In genomic region chr1:68327414-68327813, GRCh38 we compare ENCODE assay signal across 27 cellular contexts.
DNase-seq lines count a peak whose midpoint lies in the region; TF ChIP-seq lines count a peak whose summit lies in the region.
"Had no signal": no experiment of that assay in that cellular context is flagged by ENCODE, and none has a peak within 500 bp of the region (broad histone marks: within the 10 kb centered on the region; RNA-seq: fewer than 3 reads in every experiment).

No MANE protein-coding gene starts in this region.

- no peak overlapping the region for H2AK5ac ChIP-seq in mesendoderm (ENCODE audit: low read length)

- no peak overlapping the region for H3K18ac ChIP-seq in mesendoderm (ENCODE audit: low read length)

- no peak overlapping the region for H2BK5ac ChIP-seq in mesendoderm (ENCODE audit: low read length)

- H3K27me3 ChIP-seq in mesendoderm (ENCODE audit: insufficient read depth, low read length, poor library complexity): no peaks in the 10 kb centered on the region
- H3K27me3 ChIP-seq in CD4-positive, alpha-beta memory T cell (ENCODE audit: insufficient read depth, low read length): no peaks in the 10 kb centered on the region
- no peaks in the 10 kb centered on the region for H3K27me3 ChIP-seq in Caco-2 (replicated peaks; ENCODE audit: control insufficient read depth, insufficient read depth, low read length)
- H3K27me3 ChIP-seq: colonic mucosa had no signal

- H3K4me3 Mint-ChIP-seq in CD4-positive, alpha-beta memory T cell: no peak overlapping the region
- H3K4me3 Mint-ChIP-seq in Caco-2 (ENCODE audit: unreplicated experiment): no peak overlapping the region
- H3K4me3 Mint-ChIP-seq: activated CD8-positive, alpha-beta T cell treated with anti-CD3 and anti-CD28 coated beads, Interleukin-2, amount 10 ng/mL, durations not matched to agents 7 days and 5 days; activated naive CD4-positive, alpha-beta T cell treated with anti-CD3 and anti-CD28 coated beads, Interleukin-2, amount 50 U/mL, for 24 hours; activated T-helper 17 cell treated with anti-CD3 and anti-CD28 coated beads, Interleukin-2, amount 50 U/mL, for 72 hours; naive B cell; stimulated activated memory B cell treated with anti-CD40 and anti-IgM and Interleukin-4, amounts not matched to agents 10 μg/mL and 1 μg/mL and 100 μg/mL, for 72 hours; T-helper 2 cell treated with Interferon-gamma antibody and Interleukin-4, amounts not matched to agents 5 μg/mL and 100 μg/mL, for 36 hours; type B pancreatic cell had no signal

- no peak overlapping the region for H3K56ac ChIP-seq in mesendoderm (ENCODE audit: low read length)

- no peak overlapping the region for H4K5ac ChIP-seq in mesendoderm (ENCODE audit: low read length)

- peaks cover 0 to 3% (median 0%) of the 10 kb centered on the region in 8 donors for H3K9me3 Mint-ChIP-seq in CD4-positive, alpha-beta memory T cell
- H3K9me3 Mint-ChIP-seq in Caco-2 (ENCODE audit: unreplicated experiment): no peaks in the 10 kb centered on the region
- H3K9me3 Mint-ChIP-seq: activated T-helper 17 cell treated with anti-CD3 and anti-CD28 coated beads, Interleukin-2, amount 50 U/mL, for 72 hours; stimulated activated memory B cell treated with anti-CD40 and anti-IgM and Interleukin-4, amounts not matched to agents 10 μg/mL and 1 μg/mL and 100 μg/mL, for 72 hours; T-helper 2 cell treated with Interferon-gamma antibody and Interleukin-4, amounts not matched to agents 5 μg/mL and 100 μg/mL, for 36 hours had no signal

- no peak overlapping the region for H4K8ac ChIP-seq in mesendoderm (ENCODE audit: low read depth, low read length)

- H3K4me2 ChIP-seq in mesendoderm (ENCODE audit: low read length): no peak overlapping the region

- no peak overlapping the region for H3K4me3 ChIP-seq in fibroblast of mammary gland (ENCODE audit: control insufficient read depth, low read depth, low read length)
- H3K4me3 ChIP-seq in mesendoderm (ENCODE audit: low read length): no peak overlapping the region
- no peak overlapping the region for H3K4me3 ChIP-seq in CD4-positive, alpha-beta memory T cell (ENCODE audit: low read length in 2 of 2)
- H3K4me3 ChIP-seq in Caco-2 (ENCODE audit: low read depth, low read length): no peak overlapping the region
- H3K4me3 ChIP-seq: colonic mucosa, GM12878 had no signal

- no peak overlapping the region for H3K27ac ChIP-seq in mesendoderm (ENCODE audit: low read depth, low read length)
- no peak overlapping the region for H3K27ac ChIP-seq in CD4-positive, alpha-beta memory T cell (ENCODE audit: low read depth, low read length)
- H3K27ac ChIP-seq: colonic mucosa had no signal

- H3K27ac Mint-ChIP-seq in CD4-positive, alpha-beta memory T cell: no peak overlapping the region
- no peak overlapping the region for H3K27ac Mint-ChIP-seq in Caco-2 (ENCODE audit: unreplicated experiment)
- H3K27ac Mint-ChIP-seq: activated CD8-positive, alpha-beta T cell treated with anti-CD3 and anti-CD28 coated beads, Interleukin-2, amount 10 ng/mL, durations not matched to agents 7 days and 5 days; activated naive CD4-positive, alpha-beta T cell treated with anti-CD3 and anti-CD28 coated beads, Interleukin-2, amount 50 U/mL, for 24 hours; activated T-helper 17 cell treated with anti-CD3 and anti-CD28 coated beads, Interleukin-2, amount 50 U/mL, for 72 hours; naive B cell; stimulated activated memory B cell treated with anti-CD40 and anti-IgM and Interleukin-4, amounts not matched to agents 10 μg/mL and 1 μg/mL and 100 μg/mL, for 72 hours; T-helper 2 cell treated with Interferon-gamma antibody and Interleukin-4, amounts not matched to agents 5 μg/mL and 100 μg/mL, for 36 hours; type B pancreatic cell had no signal

- H2BK120ac ChIP-seq in mesendoderm (ENCODE audit: low read depth, low read length): no peak overlapping the region

- H2BK15ac ChIP-seq in mesendoderm (replicated peaks; ENCODE audit: low read depth): no peak overlapping the region

- H3K4me1 ChIP-seq in mesendoderm (ENCODE audit: control insufficient read depth, low read depth, low read length) (no peaks in the 10 kb centered on the region), Caco-2 (no peaks in the 10 kb centered on the region)
- H3K4me1 ChIP-seq in CD4-positive, alpha-beta memory T cell (ENCODE audit: insufficient read depth, low read length): no peaks in the 10 kb centered on the region
- H3K4me1 ChIP-seq: colonic mucosa had no signal

- H3K79me2 ChIP-seq in mesendoderm (ENCODE audit: control insufficient read depth, insufficient read depth, low read length): no peaks in the 10 kb centered on the region

- no CpG with 5 or more reads among the region's 3 CpGs for WGBS in mesendoderm (ENCODE audit: extremely low coverage, insufficient coverage, low lambda C conversion rate)

- DNase-seq in HCEC 1CT (peak; percentile 23), amniotic epithelial cell (ENCODE audit: low read depth) (peak; percentile 83), fibroblast of mammary gland (ENCODE audit: low read depth) (peak; percentile 81), mesendoderm (no peak), mesenteric fat pad (ENCODE audit: low spot score) (no peak), Caco-2 (no peak)
- DNase-seq in activated CD8-positive, alpha-beta memory T cell treated with anti-CD3 and anti-CD28 coated beads for 24 hours: no peak
- no peak for DNase-seq in CD4-positive, alpha-beta memory T cell
- DNase-seq: activated CD4-positive, alpha-beta T cell treated with anti-CD3 and anti-CD28 coated beads for 4 hours; activated CD8-positive, alpha-beta T cell treated with anti-CD3 and anti-CD28 coated beads, Interleukin-2, amount 10 ng/mL, durations not matched to agents 7 days and 5 days; colonic mucosa; DMS153; effector memory CD4-positive, alpha-beta T cell; erythroblast; KG1; midbrain; naive B cell; NCI-H1417 treated with DMSO at 0.1 percent for 48 hours; NCI-H2081; NCI-H226; SHP77 treated with DMSO at 0.1 percent for 48 hours had no signal

- peak overlapping the region; percentile 70 for H3K23ac ChIP-seq in mesendoderm (ENCODE audit: low read length)

- no peak overlapping the region for H3K9ac ChIP-seq in mesendoderm (ENCODE audit: low read length)

- H3K9me3 ChIP-seq in CD4-positive, alpha-beta memory T cell (ENCODE audit: control insufficient read depth in 1 of 2, low read length in 2 of 2): no peaks in the 10 kb centered on the region
- no peaks in the 10 kb centered on the region for H3K9me3 ChIP-seq in Caco-2
- H3K9me3 ChIP-seq: colonic mucosa had no signal

- no peak for TF ChIP-seq CTCF in fibroblast of mammary gland (conservative IDR thresholded peaks at IDR 0.05; ENCODE audit: control insufficient read depth, insufficient read depth, low read depth, low read length)
- no peak for TF ChIP-seq CTCF in Caco-2 (IDR thresholded peaks at IDR 0.05; ENCODE audit: insufficient read depth in 1 of 2, low read depth in 1 of 2, low read length in 1 of 2, severe bottlenecking in 1 of 2, unreplicated experiment in 1 of 2)

- POLR2A ChIA-PET in CD4-positive, alpha-beta memory T cell (lab: Charles Lee; ENCODE audit: partially characterized antibody): no interaction called here
- POLR2A ChIA-PET in Caco-2 (lab: Charles Lee): no interaction called here

- no peak overlapping the region for H3K4ac ChIP-seq in mesendoderm (ENCODE audit: low read depth, low read length)

- H3K27me3 Mint-ChIP-seq in CD4-positive, alpha-beta memory T cell: peaks cover 0 to 2% of the 10 kb centered on the region in 2 donors
- peaks cover 8% of the 10 kb centered on the region for H3K27me3 Mint-ChIP-seq in Caco-2 (ENCODE audit: insufficient read depth, unreplicated experiment)
- H3K27me3 Mint-ChIP-seq: activated naive CD4-positive, alpha-beta T cell treated with anti-CD3 and anti-CD28 coated beads, Interleukin-2, amount 50 U/mL, for 24 hours; activated T-helper 17 cell treated with anti-CD3 and anti-CD28 coated beads, Interleukin-2, amount 50 U/mL, for 72 hours had no signal

- no peaks in the 10 kb centered on the region for H3K36me3 Mint-ChIP-seq in CD4-positive, alpha-beta memory T cell
- H3K36me3 Mint-ChIP-seq in Caco-2 (ENCODE audit: insufficient read depth, unreplicated experiment): no peaks in the 10 kb centered on the region
- H3K36me3 Mint-ChIP-seq: activated naive CD4-positive, alpha-beta T cell treated with anti-CD3 and anti-CD28 coated beads, Interleukin-2, amount 50 U/mL, for 24 hours; naive B cell; stimulated activated memory B cell treated with anti-CD40 and anti-IgM and Interleukin-4, amounts not matched to agents 10 μg/mL and 1 μg/mL and 100 μg/mL, for 72 hours; type B pancreatic cell had no signal

- peaks cover 0 to under 1% (median 0%) of the 10 kb centered on the region in 4 donors for H3K4me1 Mint-ChIP-seq in CD4-positive, alpha-beta memory T cell
- no peaks in the 10 kb centered on the region for H3K4me1 Mint-ChIP-seq in Caco-2 (ENCODE audit: low read depth, unreplicated experiment)
- H3K4me1 Mint-ChIP-seq: activated naive CD4-positive, alpha-beta T cell treated with anti-CD3 and anti-CD28 coated beads, Interleukin-2, amount 50 U/mL, for 24 hours; activated T-helper 17 cell treated with anti-CD3 and anti-CD28 coated beads, Interleukin-2, amount 50 U/mL, for 72 hours; naive B cell; stimulated activated memory B cell treated with anti-CD40 and anti-IgM and Interleukin-4, amounts not matched to agents 10 μg/mL and 1 μg/mL and 100 μg/mL, for 72 hours had no signal

- intact Hi-C loops in CD4-positive, alpha-beta memory T cell (cut with micrococcal nuclease): no loop called here
- intact Hi-C loops in Caco-2 (cut with micrococcal nuclease; ENCODE audit: unreplicated experiment): no loop called here

- CTCF ChIA-PET in CD4-positive, alpha-beta memory T cell (lab: Charles Lee; ENCODE audit: partially characterized antibody): no interaction called here
- CTCF ChIA-PET in Caco-2 (lab: Charles Lee): no interaction called here

- no TSS peak for BruUV-seq in Caco-2 (replicated peaks; lab: Mats Ljungman, UMichigan)

- H3K36me3 ChIP-seq in mesendoderm (ENCODE audit: control insufficient read depth, insufficient read depth, low read length) (no peaks in the 10 kb centered on the region), Caco-2 (ENCODE audit: control insufficient read depth, insufficient read depth, low read length) (no peaks in the 10 kb centered on the region)
- no peaks in the 10 kb centered on the region for H3K36me3 ChIP-seq in CD4-positive, alpha-beta memory T cell (ENCODE audit: insufficient read depth, low read length)
- H3K36me3 ChIP-seq: colonic mucosa had no signal

- no peaks in the 10 kb centered on the region for H3K79me1 ChIP-seq in mesendoderm (ENCODE audit: low read length)

Comparison
In these comparisons a context has a peak if more than half of its experiments do, and no peak if none do; other contexts are left out.
1. DNase-seq: peak in HCEC 1CT (single experiment), amniotic epithelial cell (single experiment) and fibroblast of mammary gland (single experiment); none in mesendoderm (single experiment), activated CD8-positive, alpha-beta memory T cell treated with anti-CD3 and anti-CD28 coated beads for 24 hours (single experiment), CD4-positive, alpha-beta memory T cell (0 of 5), mesenteric fat pad (single experiment) and Caco-2 (0 of 2).